14 cellular contexts compared by ENCODE assay signal in the genomic region with DNA sequence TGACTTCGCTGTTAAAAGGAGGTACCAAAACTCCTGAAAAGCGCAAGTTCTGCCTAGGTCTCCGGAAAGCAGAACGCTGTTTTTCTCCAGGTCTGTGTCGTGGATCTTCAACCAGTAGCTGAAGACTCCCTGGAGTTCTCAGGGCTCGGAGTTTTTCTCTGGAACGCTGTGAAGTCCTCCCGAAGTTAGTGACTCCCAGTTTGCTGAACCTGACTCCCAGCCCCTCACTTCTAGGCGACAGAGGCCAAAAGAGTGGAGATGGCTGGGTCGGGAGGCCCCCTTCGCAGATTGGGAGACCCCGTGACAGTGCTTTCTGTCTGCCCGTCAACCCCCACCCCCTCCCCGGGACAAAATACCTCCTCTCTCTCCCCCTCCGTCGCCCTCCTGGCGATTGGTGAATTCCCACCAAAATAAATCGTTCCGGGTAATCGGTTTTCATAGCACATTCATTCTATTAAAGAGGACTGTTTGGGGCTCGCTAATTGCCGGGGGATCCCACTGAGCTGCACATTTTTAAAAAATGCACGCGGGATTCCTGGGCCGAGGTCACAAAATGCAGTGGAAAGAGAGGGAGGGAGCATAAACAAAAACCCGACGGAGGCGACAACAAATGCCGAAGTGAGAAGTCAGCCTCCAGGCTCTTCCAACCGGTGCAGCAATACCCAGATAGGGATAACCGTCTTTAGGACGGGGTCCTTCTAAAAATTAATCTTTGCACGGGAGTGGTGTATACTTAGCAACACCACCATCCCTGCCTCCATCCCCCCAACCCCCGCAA. TPM values are rescaled to one million over a fixed set of nuclear protein-coding genes. Genes with fewer than 3 reads are reported as not detected.
DNase-seq lines count a peak whose midpoint lies in the region; ATAC-seq and TF ChIP-seq lines count a peak whose summit lies in the region.
"Had no signal": no experiment of that assay in that cellular context is flagged by ENCODE, and none has a peak within 500 bp of the region (broad histone marks: within the 10 kb centered on the region; RNA-seq: fewer than 3 reads in every experiment).

No MANE protein-coding gene starts in this region.

- no peaks in the 10 kb centered on the region for H3K36me3 ChIP-seq in HUES6 (ENCODE audit: control insufficient read depth, insufficient read depth, low read length)
- H3K36me3 ChIP-seq: Peyer's patch, right lobe of liver, transverse colon had no signal

- peaks cover 14% of the 10 kb centered on the region for H3K4me1 Mint-ChIP-seq in activated CD4-positive, alpha-beta T cell treated with anti-CD3 and anti-CD28 coated beads, Interleukin-2, amount 10 ng/mL, durations not matched to agents 24 days and 14 days
- peaks cover 33 to 35% of the 10 kb centered on the region in 2 donors for H3K4me1 Mint-ChIP-seq in effector memory CD8-positive, alpha-beta T cell (ENCODE audit: low read depth in 2 of 2)
- H3K4me1 Mint-ChIP-seq in osteocyte (ENCODE audit: unreplicated experiment) = peaks cover 31% of the 10 kb centered on the region

- no peaks in the 10 kb centered on the region for H3K9me3 ChIP-seq in HUES6 (ENCODE audit: control insufficient read depth, insufficient read depth, low read depth, low read length)
- H3K9me3 ChIP-seq: right lobe of liver, transverse colon had no signal

- ATAC-seq in effector memory CD8-positive, alpha-beta T cell (replicated peaks) = no peak
- ATAC-seq in GM21526 (IDR thresholded peaks at IDR 0.05; ENCODE audit: low FRiP score, unreplicated experiment) = no peak
- no peak for ATAC-seq in GM19324 (IDR thresholded peaks at IDR 0.05; ENCODE audit: low FRiP score, unreplicated experiment)
- ATAC-seq: activated naive CD4-positive, alpha-beta T cell treated with anti-CD3 and anti-CD28 coated beads, Interleukin-2, amount 50 U/mL, for 72 hours; right lobe of liver had no signal

- H3K4me3 Mint-ChIP-seq in activated CD4-positive, alpha-beta T cell treated with anti-CD3 and anti-CD28 coated beads, Interleukin-2, amount 10 ng/mL, durations not matched to agents 24 days and 14 days = peak overlapping the region; percentile 8
- H3K4me3 Mint-ChIP-seq in effector memory CD8-positive, alpha-beta T cell = peak overlapping the region; percentile 55 to 72
- H3K4me3 Mint-ChIP-seq in osteocyte (ENCODE audit: unreplicated experiment) = peak overlapping the region; percentile 82

- H3K9ac ChIP-seq in HUES6 (ENCODE audit: low read length) = peak overlapping the region; percentile 93

- peaks cover 9% of the 10 kb centered on the region for H3K36me3 Mint-ChIP-seq in activated CD4-positive, alpha-beta T cell treated with anti-CD3 and anti-CD28 coated beads, Interleukin-2, amount 10 ng/mL, durations not matched to agents 24 days and 14 days (ENCODE audit: low read depth)
- H3K36me3 Mint-ChIP-seq in effector memory CD8-positive, alpha-beta T cell (ENCODE audit: insufficient read depth) = peaks cover 13% of the 10 kb centered on the region
- no peaks in the 10 kb centered on the region for H3K36me3 Mint-ChIP-seq in osteocyte (ENCODE audit: unreplicated experiment)

- intact Hi-C loops in activated CD4-positive, alpha-beta T cell treated with anti-CD3 and anti-CD28 coated beads, Interleukin-2, amount 10 ng/mL, durations not matched to agents 24 days and 14 days (cut with micrococcal nuclease) = loop anchor here (1.0 to 2.0 kb wide), 2 partner anchors 15 to 367 kb away; no protein-coding TSS in a partner anchor

- H3K9me3 Mint-ChIP-seq in activated CD4-positive, alpha-beta T cell treated with anti-CD3 and anti-CD28 coated beads, Interleukin-2, amount 10 ng/mL, durations not matched to agents 24 days and 14 days = no peaks in the 10 kb centered on the region
- no peaks in the 10 kb centered on the region for H3K9me3 Mint-ChIP-seq in effector memory CD8-positive, alpha-beta T cell
- H3K9me3 Mint-ChIP-seq in osteocyte (ENCODE audit: unreplicated experiment) = no peaks in the 10 kb centered on the region

- H3K4me3 ChIP-seq in HUES6 (ENCODE audit: low read depth, low read length) = peak overlapping the region; percentile 43; the same call in 1 of the 2 replicates

- no peak for DNase-seq in activated CD4-positive, alpha-beta T cell treated with anti-CD3 and anti-CD28 coated beads, Interleukin-2, amount 10 ng/mL, durations not matched to agents 24 days and 14 days
- no peak for DNase-seq in activated CD4-positive, alpha-beta T cell treated with anti-CD3 and anti-CD28 coated beads for 4 hours
- no peak for DNase-seq in effector memory CD8-positive, alpha-beta T cell
- DNase-seq in osteocyte (ENCODE audit: extremely low spot score, unreplicated experiment) (no peak), NCI-H1436 treated with DMSO at 0.1 percent for 48 hours (lab: John Stamatoyannopoulos, UW) (no peak)
- DNase-seq: DND-41, hippocampal formation, right lobe of liver, transverse colon had no signal

- H3K4me1 ChIP-seq in HUES6 (ENCODE audit: control insufficient read depth, insufficient read depth, low read length) = peaks cover 35% of the 10 kb centered on the region; the same call in 1 of the 2 replicates

- peaks cover 65% of the 10 kb centered on the region for H3K27me3 Mint-ChIP-seq in activated CD4-positive, alpha-beta T cell treated with anti-CD3 and anti-CD28 coated beads, Interleukin-2, amount 10 ng/mL, durations not matched to agents 24 days and 14 days
- peaks cover 63 to 94% of the 10 kb centered on the region in 2 donors for H3K27me3 Mint-ChIP-seq in effector memory CD8-positive, alpha-beta T cell
- H3K27me3 Mint-ChIP-seq in osteocyte (ENCODE audit: unreplicated experiment) = peaks cover 46% of the 10 kb centered on the region

- TF ChIP-seq CTCF in osteocyte (IDR thresholded peaks at IDR 0.05) = no peak

- H3K27ac ChIP-seq in HUES6 (ENCODE audit: low read depth, low read length) = peak overlapping the region; percentile 49; the same call in 1 of the 2 replicates
- H3K27ac ChIP-seq: Peyer's patch, right lobe of liver, transverse colon had no signal

- H3K27ac Mint-ChIP-seq in activated CD4-positive, alpha-beta T cell treated with anti-CD3 and anti-CD28 coated beads, Interleukin-2, amount 10 ng/mL, durations not matched to agents 24 days and 14 days = peak overlapping the region; percentile 21
- H3K27ac Mint-ChIP-seq in effector memory CD8-positive, alpha-beta T cell = no peak overlapping the region
- no peak overlapping the region for H3K27ac Mint-ChIP-seq in osteocyte (ENCODE audit: unreplicated experiment)

- peaks cover 95% of the 10 kb centered on the region for H3K27me3 ChIP-seq in HUES6 (ENCODE audit: control insufficient read depth, insufficient read depth, low read length)

RNA-seq across cellular contexts. Expression of gene MSX1, which starts 4.0 kb away (rescaled TPM):
- not detected in 2 replicates for total RNA-seq in activated CD4-positive, alpha-beta T cell treated with anti-CD3 and anti-CD28 coated beads, Interleukin-2, amount 10 ng/mL, durations not matched to agents 24 days and 14 days
- total RNA-seq in osteocyte = 2.2 and 3.5 TPM in 2 replicates
- total RNA-seq: activated naive CD4-positive, alpha-beta T cell treated with anti-CD3 and anti-CD28 coated beads, Interleukin-2, amount 50 U/mL, for 72 hours; Peyer's patch had no signal

Comparison
In these comparisons a context has a peak if more than half of its experiments do, and no peak if none do; other contexts are left out.
1. H3K4me3 Mint-ChIP-seq: peak in every context shown above with its lines; median percentile 82 in osteocyte; 64 in effector memory CD8-positive, alpha-beta T cell; 8 in activated CD4-positive, alpha-beta T cell treated with anti-CD3 and anti-CD28 coated beads, Interleukin-2, amount 10 ng/mL, durations not matched to agents 24 days and 14 days.